1 cellular context compared by ENCODE assay signal in genomic region chr16:81444448-81445121, GRCh38.
TF ChIP-seq lines count a peak whose summit lies in the region.

TSS of gene CMIP (plus strand) at chr16:81444808.

TF ChIP-seq in K562, 482 proteins besides CTCF, POLR2A, EP300 and RAD21 (continued from another document):
- TF ChIP-seq USF1 (CRISPR knock-in tag; IDR thresholded peaks at IDR 0.05), result peak; percentile 70; the same call in 1 of the 2 replicates
- peak; percentile 42; the same call in 1 of the 2 replicates for TF ChIP-seq SMAD4 (CRISPR knock-in tag; conservative IDR thresholded peaks at IDR 0.05)
- TF ChIP-seq ZNF395 (CRISPR knock-in tag; IDR thresholded peaks at IDR 0.05), result peak; percentile 89
- TF ChIP-seq CREB1 (IDR thresholded peaks at IDR 0.05), result peak; percentile 69
- no peak for TF ChIP-seq CREB1 (CRISPR knock-in tag; IDR thresholded peaks at IDR 0.05)
- no peak for TF ChIP-seq KLF10 (CRISPR knock-in tag; IDR thresholded peaks at IDR 0.05)
- TF ChIP-seq POLR2G (IDR thresholded peaks at IDR 0.05; ENCODE audit: low read depth, low read length), result peak; percentile 67
- TF ChIP-seq ILK (tag; IDR thresholded peaks at IDR 0.05; ENCODE audit: borderline replicate concordance, low read depth), result no peak
- TF ChIP-seq GABPA (tag; conservative IDR thresholded peaks at IDR 0.05; ENCODE audit: low read depth), result peak; percentile 25; the same call in 1 of the 2 replicates
- peak; percentile 51 for TF ChIP-seq TAF1 (IDR thresholded peaks at IDR 0.05; ENCODE audit: control insufficient read depth, extremely low read depth, insufficient read depth, low read length, severe bottlenecking)
- peak; percentile 64 for TF ChIP-seq CCNT2 (IDR thresholded peaks at IDR 0.05; ENCODE audit: borderline replicate concordance, extremely low read depth, insufficient read length, low read depth, low read length)
- TF ChIP-seq KDM4B (IDR thresholded peaks at IDR 0.05; ENCODE audit: borderline replicate concordance in 2 of 2, low read depth in 1 of 2), result 0 out of 4 replicates have a peak, but pooled peaks of 1 of the 2 experiments have one; percentile 36
- TF ChIP-seq ZNF175 (CRISPR knock-in tag; IDR thresholded peaks at IDR 0.05; ENCODE audit: low read depth), result 0 out of 2 replicates have a peak, but pooled peaks have one; percentile 24
- TF ChIP-seq RB1 (IDR thresholded peaks at IDR 0.05; ENCODE audit: low read depth), result peak; percentile 73; the same call in 1 of the 2 replicates
- 0 out of 4 replicates have a peak, but pooled peaks of 1 of the 2 experiments have one; percentile 44 for TF ChIP-seq NONO (IDR thresholded peaks at IDR 0.05; ENCODE audit: low read depth in 2 of 2, low read length in 1 of 2)
- TF ChIP-seq CXXC5 (CRISPR knock-in tag; IDR thresholded peaks at IDR 0.05), result peak; percentile 87
- TF ChIP-seq ZBTB7A (IDR thresholded peaks at IDR 0.05; ENCODE audit: borderline replicate concordance, control insufficient read depth, low read depth, low read length), result peak; percentile 54; the same call in 1 of the 2 replicates
- peak; percentile 40; the same call in 1 of the 2 replicates for TF ChIP-seq ZNF766 (CRISPR knock-in tag; conservative IDR thresholded peaks at IDR 0.05)
- peak; percentile 3 for TF ChIP-seq FOS (IDR thresholded peaks at IDR 0.05; ENCODE audit: extremely low read depth, insufficient read length)
- TF ChIP-seq ZBTB11 (CRISPR knock-in tag; IDR thresholded peaks at IDR 0.05), result peak in 1 of 3 experiments; percentile 46; a peak in 2 of 6 replicates
- TF ChIP-seq HMGN3 (IDR thresholded peaks at IDR 0.05; ENCODE audit: borderline replicate concordance, extremely low read depth, insufficient read length, low read depth, low read length), result peak; percentile 77
- TF ChIP-seq PCBP1 (IDR thresholded peaks at IDR 0.05; ENCODE audit: low read depth, low read length, poor library complexity, severe bottlenecking), result no peak
- peak; percentile 84 for TF ChIP-seq USF2 (CRISPR knock-in tag; IDR thresholded peaks at IDR 0.05)
- TF ChIP-seq DEAF1 (CRISPR knock-in tag; IDR thresholded peaks at IDR 0.05), result no peak
- peak; percentile 63; the same call in 1 of the 2 replicates for TF ChIP-seq ZNF584 (CRISPR knock-in tag; IDR thresholded peaks at IDR 0.05; ENCODE audit: low read depth)
- TF ChIP-seq ZNF639 (CRISPR knock-in tag; conservative IDR thresholded peaks at IDR 0.05 in 1 of 2, IDR thresholded peaks at IDR 0.05 in 1 of 2), result peak in 1 of 2 experiments; percentile 92; a peak in 2 of 4 replicates
- TF ChIP-seq ZNF589 (CRISPR knock-in tag; IDR thresholded peaks at IDR 0.05; ENCODE audit: low read depth), result peak; percentile 46; the same call in 1 of the 2 replicates
- peak; percentile 39; the same call in 1 of the 2 replicates for TF ChIP-seq ATF1 (CRISPR knock-in tag; IDR thresholded peaks at IDR 0.05)
- TF ChIP-seq ATF1 (tag; IDR thresholded peaks at IDR 0.05), result no peak
- TF ChIP-seq RBM25 (IDR thresholded peaks at IDR 0.05; ENCODE audit: low read depth, low read length, severe bottlenecking), result peak; percentile 71
- peak; percentile 89 for TF ChIP-seq CREM (IDR thresholded peaks at IDR 0.05; ENCODE audit: low read depth)
- TF ChIP-seq ZNF384 (IDR thresholded peaks at IDR 0.05; ENCODE audit: low read depth, low read length), result no peak
